In the genomic region with DNA sequence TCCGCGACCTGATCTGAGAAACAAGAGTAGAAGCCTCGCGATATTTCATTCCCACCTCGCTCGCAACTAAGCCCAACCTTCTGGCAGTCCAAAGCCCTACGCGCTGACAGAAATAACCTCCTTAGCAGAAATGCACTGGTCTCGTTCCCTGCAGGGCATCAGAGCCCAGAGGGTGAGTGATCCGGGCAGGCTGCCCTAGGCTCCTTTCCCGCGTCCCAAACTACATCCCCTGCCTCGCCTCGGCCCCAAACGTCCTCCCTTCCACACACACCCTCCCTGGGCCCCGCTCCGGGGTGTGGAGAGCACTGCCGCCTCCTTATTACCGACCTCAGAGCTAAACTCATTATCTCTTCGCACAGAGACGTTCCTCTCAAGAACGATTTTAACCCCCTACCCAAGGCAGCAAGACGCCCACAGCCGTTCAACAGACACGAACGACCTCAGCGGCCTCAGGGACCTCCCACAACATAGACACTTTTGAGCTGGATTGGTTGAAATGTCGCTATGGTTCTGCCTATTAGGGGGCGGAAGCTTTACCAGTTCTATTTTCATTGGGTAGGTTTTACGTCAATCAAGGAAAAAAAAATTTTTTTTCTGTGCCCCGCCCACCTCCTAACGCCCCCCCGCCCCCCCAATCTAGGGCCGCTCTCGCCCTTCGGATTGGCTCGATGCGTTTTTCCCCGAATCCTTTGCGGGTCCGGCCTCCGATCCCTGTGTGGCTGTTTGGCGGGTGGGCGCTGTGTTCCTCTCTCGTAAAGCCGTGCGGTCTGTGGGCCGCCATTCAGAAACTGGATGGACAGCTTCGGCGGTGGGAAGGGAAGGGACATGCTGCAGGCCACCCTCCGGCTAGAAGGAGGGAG, we compare ENCODE assay signal across 1 cellular context.
TF ChIP-seq lines count a peak whose summit lies in the region.

TSS of gene CETN3 (minus strand) at position 439 of the 860 bp plus-strand sequence. CDS start at position 344, 95 bp downstream.

TF ChIP-seq in HEK293, 187 proteins besides CTCF, POLR2A, EP300 and RAD21 (continued from another document):
- TF ChIP-seq ZNF449 (tag by site-specific recombination; IDR thresholded peaks at IDR 0.05) (peak; percentile 99), YY1 (tag by site-specific recombination; IDR thresholded peaks at IDR 0.05) (peak; percentile 86), ZSCAN4 (tag by site-specific recombination; IDR thresholded peaks at IDR 0.05) (no peak), INSM2 (tag by site-specific recombination; IDR thresholded peaks at IDR 0.05) (no peak), ZNF707 (tag by site-specific recombination; IDR thresholded peaks at IDR 0.05) (no peak)
TF ChIP-seq in HEK293: peak in this region for 67.
